Comparison of ENCODE assay signal across 12 cellular contexts in genomic region chr1:173474097-173474779, GRCh38. TPM values are rescaled to one million over a fixed set of nuclear protein-coding genes. Genes with fewer than 3 reads are reported as not detected.
DNase-seq lines count a peak whose midpoint lies in the region; ATAC-seq and TF ChIP-seq lines count a peak whose summit lies in the region.
"Had no signal": no experiment of that assay in that cellular context is flagged by ENCODE, and none has a peak within 500 bp of the region (broad histone marks: within the 10 kb centered on the region; RNA-seq: fewer than 3 reads in every experiment).

No MANE protein-coding gene starts in this region.

- H3K4me1 ChIP-seq in cardiac muscle cell (ENCODE audit: low read depth) (peaks cover 43% of the 10 kb centered on the region), heart left ventricle (peaks cover 0 to 48% (median 27%) of the 10 kb centered on the region in 12 donors), adrenal gland (replicated peaks in 1 of 2) (peaks cover 33 to 48% of the 10 kb centered on the region in 2 donors), upper lobe of left lung (peaks cover 24 to 42% (median 39%) of the 10 kb centered on the region in 4 donors)

- TF ChIP-seq CTCF in cardiac muscle cell (IDR thresholded peaks at IDR 0.05; ENCODE audit: low read depth, low read length) = no peak
- no peak for TF ChIP-seq CTCF in heart left ventricle (IDR thresholded peaks at IDR 0.05)
- no peak for TF ChIP-seq CTCF in adrenal gland (IDR thresholded peaks at IDR 0.05)
- no peak for TF ChIP-seq CTCF in upper lobe of left lung (IDR thresholded peaks at IDR 0.05)

- intact Hi-C loops in heart left ventricle (cut with DNase I) = loop anchor here in 3 of 10 donors (10.0 kb wide), 3 partner anchors 49 to 681 kb away; partner anchors contain the start of genes KLHL20 (in 1 of the 3) and RABGAP1L (in 1 of the 3)
- intact Hi-C loops in adrenal gland (cut with DNase I) = loop anchor here in 1 of 2 donors (5.0 kb wide), 1 partner anchor 42 kb away; no protein-coding TSS in a partner anchor

- H3K9me3 ChIP-seq in cardiac muscle cell (ENCODE audit: low read depth) (no peaks in the 10 kb centered on the region), heart left ventricle (peaks cover 0 to 8% (median 3%) of the 10 kb centered on the region in 12 donors), adrenal gland (replicated peaks in 1 of 3) (no peaks in the 10 kb centered on the region), upper lobe of left lung (peaks cover 0 to 11% (median 6%) of the 10 kb centered on the region in 4 donors)

- WGBS in heart left ventricle, 4 donors = 86 to 95% (median 92%) methylated on average over 5 of the region's 5 CpGs
- WGBS in adrenal gland, 4 donors = 83 to 95% (median 89%) methylated on average over 5 of the region's 5 CpGs
- 64 to 87% methylated on average over 5 of the region's 5 CpGs for WGBS in upper lobe of left lung, 2 donors

- TF ChIP-seq EP300 in upper lobe of left lung (IDR thresholded peaks at IDR 0.05) = no peak

- H3K27ac ChIP-seq in cardiac muscle cell (peak overlapping the region; percentile 92), heart left ventricle (peak overlapping the region in 1 of 12 donors; percentile 16), adrenal gland (peak overlapping the region; percentile 61 to 98 (median 81)), upper lobe of left lung (peak overlapping the region; percentile 7 to 96 (median 56))

- peak overlapping the region; percentile 58 for H3K4me3 ChIP-seq in cardiac muscle cell
- H3K4me3 ChIP-seq in heart left ventricle = no peak overlapping the region
- no peak overlapping the region for H3K4me3 ChIP-seq in adrenal gland
- no peak overlapping the region for H3K4me3 ChIP-seq in upper lobe of left lung
- H3K4me3 ChIP-seq: GM12878 had no signal

- DNase-seq in cardiac muscle cell (ENCODE audit: low read depth in 1 of 2, low spot score in 1 of 2) = no peak
- DNase-seq in heart left ventricle = no peak
- no peak for DNase-seq in adrenal gland
- DNase-seq in left lobe of liver (ENCODE audit: low spot score) = peak; percentile 51
- DNase-seq in upper lobe of left lung = no peak
- DNase-seq in DMS79 (lab: John Stamatoyannopoulos, UW) = no peak
- DNase-seq: effector CD8-positive, alpha-beta T cell; NCI-H187 had no signal

- no peaks in the 10 kb centered on the region for H3K36me3 ChIP-seq in cardiac muscle cell
- H3K36me3 ChIP-seq in heart left ventricle = peaks cover 0 to 4% (median 0%) of the 10 kb centered on the region in 9 donors
- no peaks in the 10 kb centered on the region for H3K36me3 ChIP-seq in adrenal gland (replicated peaks in 1 of 2)
- H3K36me3 ChIP-seq in upper lobe of left lung = no peaks in the 10 kb centered on the region

- no peaks in the 10 kb centered on the region for H3K27me3 ChIP-seq in cardiac muscle cell
- H3K27me3 ChIP-seq in heart left ventricle = no peaks in the 10 kb centered on the region
- no peaks in the 10 kb centered on the region for H3K27me3 ChIP-seq in adrenal gland
- H3K27me3 ChIP-seq in upper lobe of left lung = no peaks in the 10 kb centered on the region

- TF ChIP-seq POLR2A in heart left ventricle (IDR thresholded peaks at IDR 0.05) (no peak), adrenal gland (IDR thresholded peaks at IDR 0.05) (no peak), upper lobe of left lung (IDR thresholded peaks at IDR 0.05) (no peak)

- ATAC-seq in heart left ventricle (no peak), left lobe of liver (no peak), upper lobe of left lung (ENCODE audit: low FRiP score in 2 of 2) (no peak), GM19328 (IDR thresholded peaks at IDR 0.05; ENCODE audit: unreplicated experiment) (no peak), HG03565 (IDR thresholded peaks at IDR 0.05; ENCODE audit: unreplicated experiment) (no peak)
- ATAC-seq: GM12878, left colon had no signal

RNA-seq across cellular contexts. Expression of gene PRDX6, which starts 2.9 kb away (rescaled TPM):
- total RNA-seq in cardiac muscle cell (383 and 529 TPM in 2 replicates), heart left ventricle (100 to 1,000 TPM; 237 to 522 (median 405) TPM), adrenal gland (100 to 1,000 TPM; 248 to 461 (median 311) TPM), left lobe of liver (477 TPM), upper lobe of left lung (100 to 1,000 TPM in 5 of 6 donors, 10 to 100 TPM in 1; 94.3 to 330 (median 212) TPM)
- polyA plus RNA-seq in cardiac muscle cell (433 and 443 TPM in 2 replicates), heart left ventricle (100 to 1,000 TPM; 452 to 635 TPM), adrenal gland (100 to 1,000 TPM; 171 to 444 (median 434) TPM)
